ENCODE assay signal across 8 cellular contexts in the genomic region with DNA sequence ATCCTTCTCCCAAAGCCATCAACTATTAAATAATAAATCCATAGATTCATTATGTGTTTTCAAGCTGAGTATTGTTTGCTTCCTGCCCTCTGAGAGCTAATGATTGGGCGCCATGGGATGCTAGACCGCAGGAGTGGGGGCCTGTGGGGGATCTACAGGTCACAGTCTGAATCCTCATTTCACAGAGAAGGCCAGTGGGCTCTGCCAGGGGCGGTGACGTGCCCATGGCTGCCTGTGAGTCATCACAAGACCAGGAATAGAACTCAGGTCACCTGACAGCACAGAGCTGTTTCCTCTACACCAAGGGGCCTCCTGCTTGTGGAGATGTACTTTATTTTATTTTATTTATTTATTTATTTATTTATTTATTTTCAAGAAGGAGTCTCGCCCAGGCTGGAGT. TPM values are rescaled to one million over a fixed set of nuclear protein-coding genes. Genes with fewer than 3 reads are reported as not detected.
A peak's percentile ranks its signal among the peaks of the same experiment; 100 is the strongest.
DNase-seq lines count a peak whose midpoint lies in the region; ATAC-seq, FAIRE-seq and TF ChIP-seq lines count a peak whose summit lies in the region.

No MANE protein-coding gene starts in this region.

- TF ChIP-seq EP300 in sigmoid colon (IDR thresholded peaks at IDR 0.05): peak; percentile 48 to 90 (median 80)

- intact Hi-C loops in sigmoid colon (cut with DNase I): no loop called here

- in situ Hi-C loops in HAP-1 (cut with MboI; ENCODE audit: low sequenced_read_pairs): no loop called here

- TF ChIP-seq POLR2A in GM12892 (IDR thresholded peaks at IDR 0.05; ENCODE audit: low read depth, low read length) (no peak), sigmoid colon (IDR thresholded peaks at IDR 0.05) (no peak)

- no peaks in the 10 kb centered on the region for H3K27me3 Mint-ChIP-seq in activated naive CD8-positive, alpha-beta T cell

- H3K4me1 ChIP-seq in cardiac muscle cell (ENCODE audit: low read depth): peaks cover 9% of the 10 kb centered on the region
- peaks cover 0 to 100% (median 90%) of the 10 kb centered on the region in 4 donors for H3K4me1 ChIP-seq in sigmoid colon
- no peaks in the 10 kb centered on the region for H3K4me1 ChIP-seq in HAP-1

- H3K36me3 Mint-ChIP-seq in activated naive CD8-positive, alpha-beta T cell: no peaks in the 10 kb centered on the region

- H3K4me1 Mint-ChIP-seq in activated naive CD8-positive, alpha-beta T cell (ENCODE audit: low read depth): peaks cover 74% of the 10 kb centered on the region

- H3K36me3 ChIP-seq in cardiac muscle cell (no peaks in the 10 kb centered on the region), sigmoid colon (no peaks in the 10 kb centered on the region), HAP-1 (replicated peaks) (no peaks in the 10 kb centered on the region)

- 43 to 44% methylated on average over 5 of the region's 5 CpGs for WGBS in sigmoid colon, 2 donors

- H3K27ac Mint-ChIP-seq in activated naive CD8-positive, alpha-beta T cell: peak overlapping the region; percentile 95

- peak; percentile 57 for DNase-seq in GM12892 (ENCODE audit: insufficient read length)
- DNase-seq in NOMO-1 treated with dmso at 0.1 percent for 144 hours (lab: John Stamatoyannopoulos, UW; ENCODE audit: unreplicated experiment): peak; percentile 64
- DNase-seq in cardiac muscle cell (ENCODE audit: low read depth in 1 of 2, low spot score in 1 of 2): peak in 1 of 2 donors; percentile 90
- DNase-seq in sigmoid colon: peak; percentile 98
- no peak for DNase-seq in NCI-H187 treated with DMSO at 0.1 percent for 48 hours (lab: John Stamatoyannopoulos, UW)
- no peak for DNase-seq in HAP-1 (ENCODE audit: low spot score in 2 of 2)

- H3K9me3 Mint-ChIP-seq in activated naive CD8-positive, alpha-beta T cell (ENCODE audit: low read depth): no peaks in the 10 kb centered on the region

- H3K27ac ChIP-seq in cardiac muscle cell (peak overlapping the region; percentile 23), sigmoid colon (peak overlapping the region; percentile 93 to 99 (median 98))

- H3K4me3 Mint-ChIP-seq in activated naive CD8-positive, alpha-beta T cell: peak overlapping the region; percentile 79

- H3K27me3 ChIP-seq in cardiac muscle cell (no peaks in the 10 kb centered on the region), sigmoid colon (no peaks in the 10 kb centered on the region), HAP-1 (ENCODE audit: low read depth) (no peaks in the 10 kb centered on the region)

- H3K4me3 ChIP-seq in cardiac muscle cell (no peak overlapping the region), sigmoid colon (peak overlapping the region in 2 of 4 donors; percentile 21 to 26), HAP-1 (no peak overlapping the region)

- no peak for FAIRE-seq in GM12892 (lab: Jason Lieb, UNC)

- no peak for ATAC-seq in HG03354 (IDR thresholded peaks at IDR 0.05; ENCODE audit: poor library complexity, severe bottlenecking, unreplicated experiment)

- H3K9me3 ChIP-seq in cardiac muscle cell (ENCODE audit: low read depth) (no peaks in the 10 kb centered on the region), sigmoid colon (no peaks in the 10 kb centered on the region), HAP-1 (no peaks in the 10 kb centered on the region)

- TF ChIP-seq CTCF in cardiac muscle cell (IDR thresholded peaks at IDR 0.05; ENCODE audit: low read depth, low read length): no peak
- TF ChIP-seq CTCF in sigmoid colon (IDR thresholded peaks at IDR 0.05): no peak

RNA-seq across cellular contexts. Expression of gene IL6R, which starts 15.0 kb away (rescaled TPM):
- polyA plus RNA-seq in GM12892 (2012; ENCODE audit: missing spikeins): 7.4 TPM
- total RNA-seq in cardiac muscle cell (5.2 and 17.2 TPM in 2 replicates), sigmoid colon (10 to 100 TPM; 22.9 to 40.2 (median 36.6) TPM)
- polyA plus RNA-seq in cardiac muscle cell (2.5 and 3.9 TPM in 2 replicates), sigmoid colon (10 to 100 TPM in 1 of 3 donors, 1 to 10 TPM in 2; 3.0 to 18.4 (median 7.6) TPM)

Comparison
In these comparisons a context has a peak if more than half of its experiments do, and no peak if none do; other contexts are left out.
1. DNase-seq: peak in GM12892 (single experiment), NOMO-1 treated with dmso at 0.1 percent for 144 hours (single experiment) and sigmoid colon (single experiment); none in NCI-H187 treated with DMSO at 0.1 percent for 48 hours (single experiment) and HAP-1 (0 of 2).